ENCODE assay signal across 9 cellular contexts in the genomic region with DNA sequence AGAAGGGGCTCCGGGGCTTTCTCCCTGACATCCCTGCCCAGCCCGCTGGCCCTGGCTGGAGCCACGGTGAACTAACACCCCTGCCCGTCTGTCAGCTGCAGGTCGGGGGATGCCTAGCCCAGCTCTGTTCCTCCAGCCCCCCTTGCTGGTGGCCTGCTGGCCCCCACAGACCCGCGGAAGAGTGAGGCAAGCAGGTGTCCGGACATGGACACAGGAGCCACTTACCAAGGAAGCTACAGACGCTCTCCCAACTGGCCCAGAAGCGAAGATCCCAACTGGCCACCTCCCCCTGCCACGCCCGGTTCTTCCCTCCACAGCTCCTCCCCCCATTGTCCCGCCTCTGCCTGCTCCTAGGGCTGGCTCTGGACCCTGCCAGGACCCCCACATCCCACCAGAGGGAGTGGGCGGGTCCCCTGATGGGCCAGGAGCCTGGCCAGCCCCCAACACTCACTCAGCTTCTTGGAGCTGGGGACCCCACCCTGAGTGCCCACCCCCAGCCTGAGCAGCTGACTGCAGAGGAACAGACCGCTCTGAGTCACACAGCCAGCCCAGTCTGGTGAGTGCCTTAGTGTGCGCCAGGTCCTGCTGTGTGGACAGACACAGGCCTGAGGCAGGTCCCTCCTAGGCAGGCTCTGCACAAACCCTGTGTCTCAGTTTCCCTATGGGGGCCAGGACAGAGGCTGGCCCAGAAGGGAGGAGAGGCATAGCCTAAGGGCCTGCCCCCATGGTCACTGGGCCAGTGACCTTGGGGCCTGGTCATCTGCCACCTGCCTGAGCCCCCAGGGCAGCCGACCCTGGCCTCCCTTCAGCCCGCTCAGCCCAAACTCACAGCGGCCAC. TPM values are rescaled to one million over a fixed set of nuclear protein-coding genes. Genes with fewer than 3 reads are reported as not detected.
DNase-seq lines count a peak whose midpoint lies in the region; ATAC-seq and TF ChIP-seq lines count a peak whose summit lies in the region.
"Had no signal": no experiment of that assay in that cellular context is flagged by ENCODE, and none has a peak within 500 bp of the region (broad histone marks: within the 10 kb centered on the region; RNA-seq: fewer than 3 reads in every experiment).

No MANE protein-coding gene starts in this region.

- intact Hi-C loops in mammary epithelial cell (cut with micrococcal nuclease) = loop anchor here (5.0 to 10.0 kb wide), 2 partner anchors 203 to 334 kb away; a partner anchor contains a TSS
- intact Hi-C loops in left colon (cut with DNase I, micrococcal nuclease) = no loop called here
- intact Hi-C loops in upper lobe of right lung (cut with DNase I) = no loop called here
- intact Hi-C loops in OCI-LY7 (cut with micrococcal nuclease; ENCODE audit: unreplicated experiment) = no loop called here

- in situ Hi-C loops in mammary epithelial cell (cut with MboI; ENCODE audit: low sequenced_read_pairs in 2 of 2) = loop anchor here in 1 of 2 donors (5.0 kb wide), 1 partner anchor 77 kb away; no protein-coding TSS in a partner anchor

- H3K9me3 ChIP-seq in mammary epithelial cell (replicated peaks; ENCODE audit: insufficient read depth, low read length) (no peaks in the 10 kb centered on the region), upper lobe of right lung (no peaks in the 10 kb centered on the region), OCI-LY7 (ENCODE audit: low read length) (no peaks in the 10 kb centered on the region)

- H3K36me3 ChIP-seq in mammary epithelial cell (ENCODE audit: insufficient read depth, low read length) (no peaks in the 10 kb centered on the region), upper lobe of right lung (no peaks in the 10 kb centered on the region), OCI-LY7 (ENCODE audit: insufficient read depth, low read length) (no peaks in the 10 kb centered on the region)

- dilution Hi-C loops in mammary epithelial cell (cut with HindIII; ENCODE audit: low sequenced_read_pairs) = no loop called here

- H3K79me2 ChIP-seq in mammary epithelial cell (ENCODE audit: insufficient read depth, low read length) (peaks cover 15% of the 10 kb centered on the region), OCI-LY7 (ENCODE audit: insufficient read depth, low read depth, low read length) (no peaks in the 10 kb centered on the region)

- H3K27me3 ChIP-seq in mammary epithelial cell (ENCODE audit: insufficient read depth, low read length) (no peaks in the 10 kb centered on the region), upper lobe of right lung (peaks cover 10% of the 10 kb centered on the region)

- H4K20me1 ChIP-seq in mammary epithelial cell (ENCODE audit: insufficient read depth, low read length) (no peaks in the 10 kb centered on the region), OCI-LY7 (ENCODE audit: insufficient read depth, low read length) (no peaks in the 10 kb centered on the region)

- peak in 66 of 76 experiments; percentile 6 to 80 (median 60) for DNase-seq in HUDEP-2 (lab: John Stamatoyannopoulos, UW; ENCODE audit: unreplicated experiment in 76 of 76)
- peak; percentile 81 for DNase-seq in mammary epithelial cell
- DNase-seq in left colon = peak; percentile 40 to 83
- DNase-seq in upper lobe of right lung = no peak
- DNase-seq in activated CD4-positive, alpha-beta T cell treated with anti-CD3 and anti-CD28 coated beads, Interleukin-2, amount 50 U/mL, for 48 hours = no peak
- DNase-seq in LoVo (ENCODE audit: low spot score) = no peak
- no peak for DNase-seq in OCI-LY7 (ENCODE audit: low spot score)
- DNase-seq: NCI-H2081 treated with DMSO at 0.1 percent for 48 hours had no signal

- 81% methylated on average over 12 of the region's 19 CpGs for whole genome bisulfite sequencing in mammary epithelial cell (ENCODE audit: low coverage, missing lambda C conversion rate)

- no peak overlapping the region for H2AFZ ChIP-seq in mammary epithelial cell (ENCODE audit: low read depth, low read length)
- no peak overlapping the region for H2AFZ ChIP-seq in OCI-LY7 (ENCODE audit: low read length)

- no peak for ATAC-seq in left colon
- no peak for ATAC-seq in upper lobe of right lung
- no peak for ATAC-seq in HG03469 (IDR thresholded peaks at IDR 0.05; ENCODE audit: unreplicated experiment)

- H3K27ac ChIP-seq in mammary epithelial cell (ENCODE audit: insufficient read depth, low read depth, low read length) (peak overlapping the region; percentile 98), upper lobe of right lung (peak overlapping the region; percentile 91), OCI-LY7 (ENCODE audit: low read depth, low read length, poor library complexity, severe bottlenecking) (no peak overlapping the region)

- CTCF ChIA-PET in mammary epithelial cell (lab: Charles Lee; ENCODE audit: low non-redundant PET) = no interaction called here
- CTCF ChIA-PET in OCI-LY7 (lab: Charles Lee; ENCODE audit: unreplicated experiment) = interaction anchor here (0.9 kb wide), 1 partner anchor 76 kb away, joined by 4 read pairs; no protein-coding TSS in a partner anchor

- H3K9ac ChIP-seq in mammary epithelial cell (ENCODE audit: insufficient read depth, low read length) = peak overlapping the region; percentile 45

- H3K4me3 ChIP-seq in mammary epithelial cell (replicated peaks in 1 of 3; ENCODE audit: insufficient read depth in 1 of 3, low read depth in 2 of 3, low read length in 3 of 3) (peak overlapping the region in 2 of 3 experiments; percentile 19 to 43), upper lobe of right lung (peak overlapping the region; percentile 2), OCI-LY7 (ENCODE audit: low read depth, low read length, poor library complexity, severe bottlenecking) (no peak overlapping the region)

- POLR2A ChIA-PET in OCI-LY7 (lab: Charles Lee) = no interaction called here

- H3K4me1 ChIP-seq in mammary epithelial cell (ENCODE audit: insufficient read depth, low read length) (peaks cover 91% of the 10 kb centered on the region), upper lobe of right lung (peaks cover 69% of the 10 kb centered on the region), OCI-LY7 (ENCODE audit: insufficient read depth, low read length, poor library complexity, severe bottlenecking) (peaks cover 19% of the 10 kb centered on the region)

- H3K9me2 ChIP-seq in OCI-LY7 (ENCODE audit: insufficient read depth, low read length) = no peaks in the 10 kb centered on the region

- TF ChIP-seq CTCF in mammary epithelial cell (conservative IDR thresholded peaks at IDR 0.05 in 1 of 2, IDR thresholded peaks at IDR 0.05 in 1 of 2; ENCODE audit: extremely low read depth in 1 of 2, insufficient read depth in 1 of 2, low read depth in 1 of 2, low read length in 2 of 2) (no peak), upper lobe of right lung (IDR thresholded peaks at IDR 0.05) (no peak), OCI-LY7 (conservative IDR thresholded peaks at IDR 0.05; ENCODE audit: low read length) (no peak)

- no TSS peak for BruUV-seq in mammary epithelial cell (replicated peaks; lab: Mats Ljungman, UMichigan)
- no TSS peak for BruUV-seq in OCI-LY7 (replicated peaks; lab: Mats Ljungman, UMichigan)

- peak overlapping the region; percentile 77 for H3K4me2 ChIP-seq in mammary epithelial cell (ENCODE audit: insufficient read depth, low read depth, low read length)
- no peak overlapping the region for H3K4me2 ChIP-seq in OCI-LY7 (ENCODE audit: low read length)

RNA-seq across cellular contexts. Expression of a gene that starts 7.7 kb away (rescaled TPM):
- total RNA-seq in mammary epithelial cell (100 to 1,000 TPM; 110 to 302 TPM), left colon (10 to 100 TPM in 1 of 2 donors, 1 to 10 TPM in 1; 3.2 to 23.4 TPM), upper lobe of right lung (13.7 TPM), OCI-LY7 (2022) (0.09 and 0.61 TPM in 2 replicates)
- 43.1 TPM for polyA plus RNA-seq in mammary epithelial cell
- polyA minus RNA-seq in mammary epithelial cell = 327 TPM
- total RNA-seq in OCI-LY7 (2014; rRNA removed; shearing (Covaris generic)) = 0.21 TPM in 1 of 2 replicates, not detected in the other

RNA-seq across cellular contexts. Expression of a gene that starts 15.1 kb away (rescaled TPM):
- total RNA-seq in mammary epithelial cell (10 to 100 TPM; 11.0 to 14.7 TPM), left colon (1 to 10 TPM; 4.2 to 6.5 TPM), upper lobe of right lung (6.9 TPM), OCI-LY7 (2022) (1.2 TPM in 1 of 2 replicates, not detected in the other)
- 7.4 TPM for polyA plus RNA-seq in mammary epithelial cell
- 3.0 TPM for polyA minus RNA-seq in mammary epithelial cell
- 0.08 and 0.82 TPM in 2 replicates for total RNA-seq in OCI-LY7 (2014; rRNA removed; shearing (Covaris generic))

RNA-seq across cellular contexts. Expression of a gene that starts 45.8 kb away (rescaled TPM):
- under 1 TPM in 1 of 2 donors, not detected in 1; 0.09 TPM for total RNA-seq in mammary epithelial cell
- 0.01 TPM for polyA plus RNA-seq in mammary epithelial cell
- not detected for polyA minus RNA-seq in mammary epithelial cell
- 1 to 10 TPM in 1 of 2 donors, not detected in 1; 2.2 TPM for total RNA-seq in left colon
- 3.1 TPM for total RNA-seq in upper lobe of right lung
- 0.66 TPM in 1 of 2 replicates, not detected in the other for total RNA-seq in OCI-LY7 (2014; rRNA removed; shearing (Covaris generic))
- total RNA-seq in OCI-LY7 (2022) = 3.7 and 5.1 TPM in 2 replicates

RNA-seq across cellular contexts. Expression of a gene that starts 50.4 kb away (rescaled TPM):
- total RNA-seq in mammary epithelial cell (10 to 100 TPM; 38.2 to 61.7 TPM), left colon (1 to 10 TPM; 5.2 to 6.5 TPM), upper lobe of right lung (4.1 TPM), OCI-LY7 (2022) (74.0 and 79.5 TPM in 2 replicates)
- 53.4 TPM for polyA plus RNA-seq in mammary epithelial cell
- polyA minus RNA-seq in mammary epithelial cell = 38.9 TPM
- 109 and 110 TPM in 2 replicates for total RNA-seq in OCI-LY7 (2014; rRNA removed; shearing (Covaris generic))

Comparison
In these comparisons a context has a peak if more than half of its experiments do, and no peak if none do; other contexts are left out.
1. DNase-seq: peak in HUDEP-2 (66 of 76), mammary epithelial cell (single experiment) and left colon (2 of 2); none in upper lobe of right lung (single experiment), activated CD4-positive, alpha-beta T cell treated with anti-CD3 and anti-CD28 coated beads, Interleukin-2, amount 50 U/mL, for 48 hours (0 of 2), LoVo (single experiment) and OCI-LY7 (single experiment).